In genomic region chr11:72642815-72643511, GRCh38 we compare ENCODE assay signal across 1 cellular context.
A peak's percentile ranks its signal among the peaks of the same experiment; 100 is the strongest.
TF ChIP-seq lines count a peak whose summit lies in the region.

No MANE protein-coding gene starts in this region.

TF ChIP-seq in HepG2, 621 proteins besides CTCF, POLR2A, EP300 and RAD21 (continued from another document and continues in another):
- TF ChIP-seq HCFC1 (IDR thresholded peaks at IDR 0.05; ENCODE audit: low read depth, low read length) (no peak), ADNP (CRISPR knock-in tag; IDR thresholded peaks at IDR 0.05) (no peak), BRCA1 (CRISPR knock-in tag; IDR thresholded peaks at IDR 0.05) (no peak), ZNF501 (CRISPR knock-in tag; IDR thresholded peaks at IDR 0.05) (peak; percentile 56; the same call in 1 of the 2 replicates), HMGXB3 (CRISPR knock-in tag; IDR thresholded peaks at IDR 0.05; ENCODE audit: borderline replicate concordance) (no peak), MAZ (IDR thresholded peaks at IDR 0.05; ENCODE audit: borderline replicate concordance, low read depth, low read length) (no peak), MAZ (CRISPR knock-in tag; IDR thresholded peaks at IDR 0.05; ENCODE audit: low read depth) (peak; percentile 46), EZH2 (conservative IDR thresholded peaks at IDR 0.05; ENCODE audit: low read depth, low read length) (no peak; the same call in 1 of the 2 replicates), PPARG (CRISPR knock-in tag; conservative IDR thresholded peaks at IDR 0.05) (no peak), THAP7 (CRISPR knock-in tag; IDR thresholded peaks at IDR 0.05) (no peak), ZUFSP (CRISPR knock-in tag; IDR thresholded peaks at IDR 0.05; ENCODE audit: borderline replicate concordance) (no peak), ZNF567 (CRISPR knock-in tag; IDR thresholded peaks at IDR 0.05; ENCODE audit: borderline replicate concordance) (no peak), SALL2 (CRISPR knock-in tag; IDR thresholded peaks at IDR 0.05) (no peak), DDIT3 (CRISPR knock-in tag; IDR thresholded peaks at IDR 0.05) (no peak), TERF1 (CRISPR knock-in tag; IDR thresholded peaks at IDR 0.05) (no peak), RNF219 (CRISPR knock-in tag; IDR thresholded peaks at IDR 0.05) (no peak), SUZ12 (IDR thresholded peaks at IDR 0.05; ENCODE audit: low read depth, low read length) (no peak), TGIF2 (CRISPR knock-in tag; IDR thresholded peaks at IDR 0.05) (no peak), CREBL2 (CRISPR knock-in tag; IDR thresholded peaks at IDR 0.05; ENCODE audit: borderline replicate concordance) (no peak), SP2 (CRISPR knock-in tag; IDR thresholded peaks at IDR 0.05) (no peak), ZNF33A (CRISPR knock-in tag; IDR thresholded peaks at IDR 0.05; ENCODE audit: borderline replicate concordance) (no peak), ZNF777 (CRISPR knock-in tag; IDR thresholded peaks at IDR 0.05) (peak; percentile 69), STAG1 (CRISPR knock-in tag; IDR thresholded peaks at IDR 0.05) (peak; percentile 92), ZEB1 (IDR thresholded peaks at IDR 0.05; ENCODE audit: insufficient replicate concordance, low read depth) (no peak), MED1 (CRISPR knock-in tag; IDR thresholded peaks at IDR 0.05) (0 out of 2 replicates have a peak, but pooled peaks have one; percentile 18), ZNF276 (CRISPR knock-in tag; IDR thresholded peaks at IDR 0.05; ENCODE audit: low read depth) (no peak), KDM4B (CRISPR knock-in tag; IDR thresholded peaks at IDR 0.05) (no peak), RXRB (CRISPR knock-in tag; IDR thresholded peaks at IDR 0.05; ENCODE audit: borderline replicate concordance) (no peak), MEIS2 (CRISPR knock-in tag; IDR thresholded peaks at IDR 0.05) (no peak), ZMYM2 (CRISPR knock-in tag; IDR thresholded peaks at IDR 0.05) (no peak), NR2F2 (IDR thresholded peaks at IDR 0.05; ENCODE audit: borderline replicate concordance, low read depth) (no peak), ZHX2 (IDR thresholded peaks at IDR 0.05; ENCODE audit: low read depth) (no peak), ZHX2 (CRISPR knock-in tag; IDR thresholded peaks at IDR 0.05; ENCODE audit: borderline replicate concordance) (no peak), MLXIP (CRISPR knock-in tag; IDR thresholded peaks at IDR 0.05; ENCODE audit: borderline replicate concordance) (no peak)
